8 cellular contexts compared by ENCODE assay signal in the genomic region with DNA sequence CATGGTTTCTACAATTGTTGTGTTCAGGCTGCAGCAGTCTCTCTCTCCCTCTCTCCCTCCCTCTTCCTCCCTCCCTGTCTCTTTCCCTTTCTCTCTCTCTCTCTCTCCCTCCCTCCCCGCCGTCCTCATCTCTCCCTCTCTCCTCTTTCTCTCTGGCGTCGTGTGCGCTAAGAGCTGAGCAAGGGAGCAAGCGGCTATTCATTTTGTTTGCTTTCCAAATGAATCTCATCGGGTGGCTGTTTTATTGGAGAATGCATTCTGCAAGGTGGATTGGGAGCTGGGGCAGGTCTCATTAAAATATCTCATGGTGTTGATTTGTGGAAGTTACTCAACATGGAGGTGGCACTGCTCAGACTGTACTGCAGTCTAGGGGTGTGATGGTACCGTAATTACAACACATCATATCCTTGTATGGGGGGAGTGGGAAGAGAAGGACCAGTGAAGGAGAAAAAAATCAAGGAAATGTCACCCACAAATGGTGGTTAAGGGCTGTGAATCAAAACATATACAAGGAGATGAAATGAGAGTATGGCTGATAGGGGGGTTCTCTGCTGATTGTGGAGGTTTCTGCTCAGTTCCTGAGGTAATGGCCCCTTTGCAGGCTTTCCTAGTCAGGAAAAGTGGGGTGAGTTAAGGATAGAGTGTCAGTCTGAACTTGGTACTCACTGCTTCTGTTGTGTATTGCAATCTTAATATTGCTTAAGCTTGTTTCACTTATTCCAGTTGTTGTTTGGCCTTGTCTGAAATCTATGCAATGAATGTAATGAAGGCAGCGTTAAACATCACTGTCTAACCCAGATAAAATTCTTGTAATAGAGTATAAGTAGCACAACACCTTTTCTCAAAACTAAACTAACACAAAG. TPM values are rescaled to one million over a fixed set of nuclear protein-coding genes. Genes with fewer than 3 reads are reported as not detected.
DNase-seq lines count a peak whose midpoint lies in the region; ATAC-seq and TF ChIP-seq lines count a peak whose summit lies in the region.

No MANE protein-coding gene starts in this region.

- H3K4me3 ChIP-seq in GM12864 (ENCODE audit: low read depth, low read length) (peak overlapping the region; percentile 89), urinary bladder (ENCODE audit: low read depth, low read length) (peak overlapping the region; percentile 98)

- H3K4me1 ChIP-seq in urinary bladder (ENCODE audit: insufficient read depth), result no peaks in the 10 kb centered on the region

- H3K36me3 Mint-ChIP-seq in memory B cell, result peaks cover 14% of the 10 kb centered on the region

- no peak for DNase-seq in GM12864 (ENCODE audit: low read depth)
- DNase-seq in NCI-H510A treated with DMSO at 0.1 percent for 48 hours (lab: John Stamatoyannopoulos, UW), result peak; percentile 78
- peak; percentile 41 for DNase-seq in cerebellum (ENCODE audit: low spot score)
- no peak for DNase-seq in memory B cell (ENCODE audit: low spot score in 2 of 2)
- no peak for DNase-seq in activated gamma-delta T cell treated with Interleukin-2 at 50 U/mL for 16 hours
- no peak for DNase-seq in activated CD4-positive, alpha-beta T cell treated with anti-CD3 and anti-CD28 coated beads for 1 hour

- peaks cover 21% of the 10 kb centered on the region for H3K4me1 Mint-ChIP-seq in memory B cell

- peak overlapping the region; percentile 54 for H3K27ac Mint-ChIP-seq in memory B cell

- peaks cover 2% of the 10 kb centered on the region for H3K36me3 ChIP-seq in urinary bladder (ENCODE audit: insufficient read depth)

- TF ChIP-seq CTCF in GM12864 (IDR thresholded peaks at IDR 0.05; ENCODE audit: low read depth, low read length, missing control alignments), result no peak

- 3% methylated on average over 9 of the region's 9 CpGs for WGBS in urinary bladder

- peak overlapping the region; percentile 1 for H3K27ac ChIP-seq in urinary bladder (ENCODE audit: low read depth)

- H3K4me3 Mint-ChIP-seq in memory B cell, result peak overlapping the region; percentile 95

- H3K9me3 Mint-ChIP-seq in memory B cell, result no peaks in the 10 kb centered on the region

- no peak for ATAC-seq in memory B cell (ENCODE audit: low read depth)
- no peak for ATAC-seq in GM21825 (IDR thresholded peaks at IDR 0.05; ENCODE audit: unreplicated experiment)

- H3K27me3 Mint-ChIP-seq in memory B cell, result no peaks in the 10 kb centered on the region

RNA-seq across cellular contexts. Expression of a gene that starts 2.7 kb away (rescaled TPM):
- total RNA-seq in cerebellum (84.8 TPM), urinary bladder (81.3 TPM)
- polyA plus RNA-seq in urinary bladder, result 70.9 TPM

RNA-seq across cellular contexts. Expression of a gene that starts 15.8 kb away (rescaled TPM):
- total RNA-seq in cerebellum (58.4 TPM), urinary bladder (45.4 TPM)
- polyA plus RNA-seq in urinary bladder, result 64.2 TPM

RNA-seq across cellular contexts. Expression of a gene that starts 24.1 kb away (rescaled TPM):
- total RNA-seq in cerebellum (0.54 TPM), urinary bladder (2.0 TPM)
- polyA plus RNA-seq in urinary bladder, result 18.1 TPM

RNA-seq across cellular contexts. Expression of a gene that starts 52.8 kb away (rescaled TPM):
- 15.3 TPM for total RNA-seq in cerebellum
- 8.0 TPM for total RNA-seq in urinary bladder
- 10.9 TPM for polyA plus RNA-seq in urinary bladder

Comparison
In these comparisons a context has a peak if more than half of its experiments do, and no peak if none do; other contexts are left out.
1. DNase-seq: peak in NCI-H510A treated with DMSO at 0.1 percent for 48 hours (single experiment) and cerebellum (single experiment); none in GM12864 (single experiment), memory B cell (0 of 2), activated gamma-delta T cell treated with Interleukin-2 at 50 U/mL for 16 hours (single experiment) and activated CD4-positive, alpha-beta T cell treated with anti-CD3 and anti-CD28 coated beads for 1 hour (single experiment).